ENCODE assay signal across 3 cellular contexts in genomic region chr7:85133560-85133959, GRCh38. TPM values are rescaled to one million over a fixed set of nuclear protein-coding genes. Genes with fewer than 3 reads are reported as not detected.
"Had no signal": no experiment of that assay in that cellular context is flagged by ENCODE, and none has a peak within 500 bp of the region (broad histone marks: within the 10 kb centered on the region; RNA-seq: fewer than 3 reads in every experiment).

No MANE protein-coding gene starts in this region.

- ATAC-seq: GM12878 had no signal

- H3K4me3 ChIP-seq: GM12878 had no signal

- DNase-seq: GDM1, GF-D8 had no signal

RNA-seq across cellular contexts. Expression of gene SEMA3D, which starts 53.3 kb away (rescaled TPM):
- total RNA-seq: GM12878 had no signal
